In the genomic region with DNA sequence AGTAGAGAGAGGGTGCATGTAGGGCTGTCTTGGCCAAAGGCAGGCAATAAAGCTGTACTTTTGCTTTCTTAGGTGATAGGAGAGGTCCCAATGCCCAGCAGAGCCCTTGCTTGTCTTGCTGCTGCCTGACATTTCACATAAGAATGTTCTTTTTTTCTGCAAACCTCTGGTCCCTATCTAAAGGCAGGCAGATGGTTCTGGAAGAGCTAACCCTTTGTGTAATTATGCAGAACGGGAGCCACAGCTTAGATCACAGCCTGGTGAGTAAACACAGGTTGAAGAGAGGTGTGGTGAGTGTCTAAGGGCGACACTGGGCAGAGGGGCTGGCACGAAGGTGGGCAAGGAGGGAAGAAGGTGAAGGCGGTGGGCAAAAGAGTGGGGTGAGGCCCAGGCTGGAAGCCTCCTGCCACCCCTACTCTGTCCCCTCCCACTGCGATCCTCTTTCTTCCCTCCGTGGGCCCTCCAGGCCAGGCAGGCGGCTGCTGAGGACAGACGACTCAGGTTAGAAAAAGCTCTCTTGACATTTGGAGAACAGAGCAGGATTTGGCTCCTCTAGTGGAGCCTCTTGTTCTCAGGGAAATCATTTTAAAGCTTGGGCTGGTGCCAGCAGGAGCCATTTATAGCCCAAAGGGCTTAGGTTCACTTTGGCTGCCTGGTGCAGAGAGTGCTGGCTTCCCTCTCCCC, we compare ENCODE assay signal across 10 cellular contexts. TPM values are rescaled to one million over a fixed set of nuclear protein-coding genes. Genes with fewer than 3 reads are reported as not detected.
DNase-seq lines count a peak whose midpoint lies in the region; ATAC-seq and TF ChIP-seq lines count a peak whose summit lies in the region.
"Had no signal": no experiment of that assay in that cellular context is flagged by ENCODE, and none has a peak within 500 bp of the region (broad histone marks: within the 10 kb centered on the region; RNA-seq: fewer than 3 reads in every experiment).

No MANE protein-coding gene starts in this region.

- no peaks in the 10 kb centered on the region for H3K4me1 Mint-ChIP-seq in stimulated activated naive B cell treated with anti-CD40 and anti-IgM and Interleukin-4, amounts not matched to agents 10 μg/mL and 1 μg/mL and 100 μg/mL, for 72 hours
- H3K4me1 Mint-ChIP-seq: natural killer cell had no signal

- intact Hi-C loops in left cardiac atrium (cut with DNase I) (loop anchor here in 1 of 2 donors (5.0 kb wide), 1 partner anchor 68 kb away; no protein-coding TSS in a partner anchor), transverse colon (cut with DNase I; ENCODE audit: low total_unique reads) (no loop called here)

- no peak overlapping the region for H3K4me3 ChIP-seq in NT2/D1 (ENCODE audit: insufficient read length, low read depth)
- no peak overlapping the region for H3K4me3 ChIP-seq in transverse colon

- no peak for TF ChIP-seq EP300 in transverse colon (IDR thresholded peaks at IDR 0.05; ENCODE audit: low read depth)

- H3K9ac ChIP-seq in NT2/D1 (ENCODE audit: insufficient read length, low read depth) = no peak overlapping the region

- H3K27me3 ChIP-seq in NT2/D1 (ENCODE audit: insufficient read depth, insufficient read length) (no peaks in the 10 kb centered on the region), transverse colon (no peaks in the 10 kb centered on the region)

- H3K36me3 ChIP-seq in NT2/D1 (ENCODE audit: insufficient read depth, insufficient read length, low read length) (no peaks in the 10 kb centered on the region), transverse colon (no peaks in the 10 kb centered on the region)

- 0 to 53% methylated on average over 1 to 8 of the region's 8 CpGs for WGBS in transverse colon (ENCODE audit: low coverage in 1 of 2), 2 donors

- in situ Hi-C loops in transverse colon (cut with MboI; ENCODE audit: low pct_ligation_motif_present in 1 of 4, low pct_unique_long_range_greater_than_20kb in 1 of 4, low sequenced_read_pairs in 3 of 4) = no loop called here

- peaks cover 16 to 25% of the 10 kb centered on the region in 2 donors for H3K27me3 Mint-ChIP-seq in stimulated activated naive B cell treated with anti-CD40 and anti-IgM and Interleukin-4, amounts not matched to agents 10 μg/mL and 1 μg/mL and 100 μg/mL, for 72 hours

- H3K27ac ChIP-seq in transverse colon = no peak overlapping the region

- H3K4me3 Mint-ChIP-seq in stimulated activated naive B cell treated with anti-CD40 and anti-IgM and Interleukin-4, amounts not matched to agents 10 μg/mL and 1 μg/mL and 100 μg/mL, for 72 hours = no peak overlapping the region
- H3K4me3 Mint-ChIP-seq: natural killer cell; T-helper 1 cell treated with Interleukin-12 subunit alpha and Interleukin-12 subunit beta and Interleukin-4 antibody, amounts not matched to agents 30 μg/mL and 1 μg/mL, for 36 hours had no signal

- no peak overlapping the region for H3K27ac Mint-ChIP-seq in stimulated activated naive B cell treated with anti-CD40 and anti-IgM and Interleukin-4, amounts not matched to agents 10 μg/mL and 1 μg/mL and 100 μg/mL, for 72 hours
- H3K27ac Mint-ChIP-seq: natural killer cell; T-helper 1 cell treated with Interleukin-12 subunit alpha and Interleukin-12 subunit beta and Interleukin-4 antibody, amounts not matched to agents 30 μg/mL and 1 μg/mL, for 36 hours had no signal

- TF ChIP-seq CTCF in transverse colon (IDR thresholded peaks at IDR 0.05) = no peak

- DNase-seq in NCI-H1105 treated with DMSO at 0.1 percent for 48 hours (lab: John Stamatoyannopoulos, UW) = peak; percentile 90
- peak; percentile 35 for DNase-seq in NT2/D1 (ENCODE audit: low read depth, low spot score)
- DNase-seq in left cardiac atrium = peak; percentile 70
- DNase-seq in transverse colon = peak; percentile 18
- no peak for DNase-seq in stimulated activated naive B cell treated with anti-CD40 and anti-IgM and Interleukin-4, amounts not matched to agents 10 μg/mL and 1 μg/mL and 100 μg/mL, for 72 hours
- no peak for DNase-seq in foreskin melanocyte
- no peak for DNase-seq in OCI-M2 (lab: John Stamatoyannopoulos, UW; ENCODE audit: unreplicated experiment)
- DNase-seq: natural killer cell had no signal

- H3K36me3 Mint-ChIP-seq in stimulated activated naive B cell treated with anti-CD40 and anti-IgM and Interleukin-4, amounts not matched to agents 10 μg/mL and 1 μg/mL and 100 μg/mL, for 72 hours = no peaks in the 10 kb centered on the region
- H3K36me3 Mint-ChIP-seq: natural killer cell had no signal

- no peaks in the 10 kb centered on the region for H3K9me3 ChIP-seq in NT2/D1 (ENCODE audit: insufficient read depth, low read length)
- H3K9me3 ChIP-seq in transverse colon = no peaks in the 10 kb centered on the region

- H3K9me3 Mint-ChIP-seq in stimulated activated naive B cell treated with anti-CD40 and anti-IgM and Interleukin-4, amounts not matched to agents 10 μg/mL and 1 μg/mL and 100 μg/mL, for 72 hours = no peaks in the 10 kb centered on the region
- H3K9me3 Mint-ChIP-seq: natural killer cell; T-helper 1 cell treated with Interleukin-12 subunit alpha and Interleukin-12 subunit beta and Interleukin-4 antibody, amounts not matched to agents 30 μg/mL and 1 μg/mL, for 36 hours had no signal

- ATAC-seq in left cardiac atrium = peak; percentile 64 to 79
- ATAC-seq in stimulated activated naive B cell treated with anti-CD40 and anti-IgM and Interleukin-4, amounts not matched to agents 10 μg/mL and 1 μg/mL and 100 μg/mL, for 72 hours (replicated peaks) = no peak
- ATAC-seq: natural killer cell had no signal

- H3K4me1 ChIP-seq in NT2/D1 (ENCODE audit: insufficient read depth, insufficient read length) (peaks cover 9% of the 10 kb centered on the region), transverse colon (peaks cover 0 to 8% (median 3%) of the 10 kb centered on the region in 4 donors)

- TF ChIP-seq POLR2A in transverse colon (IDR thresholded peaks at IDR 0.05) = no peak

RNA-seq across cellular contexts. Expression of a gene that starts 42.8 kb away (rescaled TPM):
- under 1 TPM; 0.41 to 0.97 TPM for total RNA-seq in left cardiac atrium
- total RNA-seq in transverse colon = not detected
- total RNA-seq: fibroblast of lung, natural killer cell had no signal

Comparison
In these comparisons a context has a peak if more than half of its experiments do, and no peak if none do; other contexts are left out.
1. DNase-seq: peak in NCI-H1105 treated with DMSO at 0.1 percent for 48 hours (single experiment), NT2/D1 (single experiment), left cardiac atrium (single experiment) and transverse colon (single experiment); none in stimulated activated naive B cell treated with anti-CD40 and anti-IgM and Interleukin-4, amounts not matched to agents 10 μg/mL and 1 μg/mL and 100 μg/mL, for 72 hours (single experiment), foreskin melanocyte (single experiment) and OCI-M2 (single experiment).
2. ATAC-seq: peak in left cardiac atrium (2 of 2); none in stimulated activated naive B cell treated with anti-CD40 and anti-IgM and Interleukin-4, amounts not matched to agents 10 μg/mL and 1 μg/mL and 100 μg/mL, for 72 hours (0 of 2).